8 cellular contexts compared by ENCODE assay signal in the genomic region with DNA sequence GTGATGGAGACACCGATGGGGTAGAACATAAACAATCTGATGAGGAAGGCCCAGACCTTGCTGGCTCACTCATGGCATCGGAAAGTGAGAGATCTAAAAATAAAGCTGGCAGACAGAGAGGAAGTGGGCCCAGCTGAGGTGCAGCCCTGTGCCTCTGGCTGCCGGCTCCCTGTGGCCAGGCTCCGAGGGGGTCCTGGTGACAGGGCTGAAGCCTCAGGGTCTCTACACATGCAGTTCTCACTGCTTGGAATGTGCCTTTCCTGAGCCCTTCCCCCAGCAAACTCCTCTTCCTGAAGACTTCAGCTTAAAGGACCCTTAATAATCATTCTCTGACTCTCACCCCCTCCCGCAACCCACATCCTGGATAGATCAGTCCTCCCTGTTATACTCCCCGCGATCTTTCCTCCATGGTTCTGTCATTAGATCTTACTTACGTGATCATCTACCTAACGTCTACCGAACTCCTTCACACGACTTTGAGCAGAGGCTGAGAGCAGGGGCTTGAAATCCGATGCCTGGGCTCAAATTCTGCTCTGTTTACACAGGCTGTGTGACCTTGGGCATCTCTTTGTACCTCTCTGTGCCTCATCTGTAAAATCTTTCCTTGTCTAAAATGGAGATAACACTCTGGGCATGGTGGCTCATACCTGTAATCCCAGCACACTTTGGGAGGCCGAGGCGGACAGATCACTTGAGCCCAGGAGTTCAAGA. TPM values are rescaled to one million over a fixed set of nuclear protein-coding genes. Genes with fewer than 3 reads are reported as not detected.
DNase-seq lines count a peak whose midpoint lies in the region; ATAC-seq lines count a peak whose summit lies in the region.

No MANE protein-coding gene starts in this region.

- H3K4me3 Mint-ChIP-seq in stimulated activated naive CD8-positive, alpha-beta T cell treated with anti-CD3 and anti-CD28 coated beads, Interleukin-15, Interleukin-2, amounts not matched to agents 100 ng/mL and 50 ng/mL, for 24 hours: peak overlapping the region; percentile 50

- no peaks in the 10 kb centered on the region for H3K9me3 ChIP-seq in right cardiac atrium (ENCODE audit: control insufficient read depth, low read length)

- H3K4me3 ChIP-seq in right cardiac atrium (ENCODE audit: low read length): no peak overlapping the region

- H3K27ac Mint-ChIP-seq in stimulated activated naive CD8-positive, alpha-beta T cell treated with anti-CD3 and anti-CD28 coated beads, Interleukin-15, Interleukin-2, amounts not matched to agents 100 ng/mL and 50 ng/mL, for 24 hours: peak overlapping the region; percentile 93

- no peaks in the 10 kb centered on the region for H3K27me3 Mint-ChIP-seq in stimulated activated naive CD8-positive, alpha-beta T cell treated with anti-CD3 and anti-CD28 coated beads, Interleukin-15, Interleukin-2, amounts not matched to agents 100 ng/mL and 50 ng/mL, for 24 hours

- ATAC-seq in HG03457 (IDR thresholded peaks at IDR 0.05; ENCODE audit: unreplicated experiment) (peak; percentile 48), right cardiac atrium (peak; percentile 55 to 60), HG03039 (IDR thresholded peaks at IDR 0.05; ENCODE audit: unreplicated experiment) (no peak)

- peak overlapping the region; percentile 54 for H3K27ac ChIP-seq in right cardiac atrium (ENCODE audit: low read length)

- 38% methylated on average over 14 of the region's 14 CpGs for whole genome bisulfite sequencing in right cardiac atrium

- no peaks in the 10 kb centered on the region for H3K27me3 ChIP-seq in right cardiac atrium (ENCODE audit: control insufficient read depth, insufficient read depth)

- intact Hi-C loops in right cardiac atrium (cut with DNase I): no loop called here

- H3K4me1 Mint-ChIP-seq in stimulated activated naive CD8-positive, alpha-beta T cell treated with anti-CD3 and anti-CD28 coated beads, Interleukin-15, Interleukin-2, amounts not matched to agents 100 ng/mL and 50 ng/mL, for 24 hours (ENCODE audit: low read depth): peaks cover 59% of the 10 kb centered on the region

- peaks cover 10% of the 10 kb centered on the region for H3K4me1 ChIP-seq in right cardiac atrium (ENCODE audit: control insufficient read depth, insufficient read depth, low read length)

- DNase-seq in GM19240 (ENCODE audit: insufficient read length, low spot score): peak; percentile 28
- peak; percentile 26 to 39 for DNase-seq in activated CD4-positive, alpha-beta T cell treated with anti-CD3 and anti-CD28 coated beads, Interleukin-2, amount 50 U/mL, for 24 hours (ENCODE audit: low read depth in 1 of 2, low spot score in 1 of 2)
- no peak for DNase-seq in right cardiac atrium
- DNase-seq in midbrain (lab: John Stamatoyannopoulos, UW): no peak
- DNase-seq in amniotic stem cell (lab: John Stamatoyannopoulos, UW): no peak

- H3K36me3 Mint-ChIP-seq in stimulated activated naive CD8-positive, alpha-beta T cell treated with anti-CD3 and anti-CD28 coated beads, Interleukin-15, Interleukin-2, amounts not matched to agents 100 ng/mL and 50 ng/mL, for 24 hours (ENCODE audit: low read depth): no peaks in the 10 kb centered on the region

- H3K9me3 Mint-ChIP-seq in stimulated activated naive CD8-positive, alpha-beta T cell treated with anti-CD3 and anti-CD28 coated beads, Interleukin-15, Interleukin-2, amounts not matched to agents 100 ng/mL and 50 ng/mL, for 24 hours: no peaks in the 10 kb centered on the region

RNA-seq across cellular contexts. Expression of a gene that starts 33.1 kb away (rescaled TPM):
- total RNA-seq in right cardiac atrium: under 1 TPM in 3 of 4 donors, not detected in 1; 0.14 to 0.26 (median 0.17) TPM
- polyA plus RNA-seq in right cardiac atrium: 0.02 TPM

RNA-seq across cellular contexts. Expression of a gene that starts 54.5 kb away (rescaled TPM):
- total RNA-seq in right cardiac atrium: 10 to 100 TPM; 18.2 to 26.8 (median 22.8) TPM
- polyA plus RNA-seq in right cardiac atrium: 9.8 TPM

Comparison
In these comparisons a context has a peak if more than half of its experiments do, and no peak if none do; other contexts are left out.
1. DNase-seq: peak in GM19240 (single experiment) and activated CD4-positive, alpha-beta T cell treated with anti-CD3 and anti-CD28 coated beads, Interleukin-2, amount 50 U/mL, for 24 hours (2 of 2); none in right cardiac atrium (0 of 3), midbrain (single experiment) and amniotic stem cell (single experiment).